In genomic region chr2:19955544-19956422, GRCh38 we compare ENCODE assay signal across 1 cellular context.
TF ChIP-seq lines count a peak whose summit lies in the region.

No MANE protein-coding gene starts in this region.

TF ChIP-seq in GM12878, 131 proteins besides CTCF, POLR2A, EP300 and RAD21 (continued from another document and continues in another):
- TF ChIP-seq PKNOX1 (IDR thresholded peaks at IDR 0.05) (peak; percentile 81), CBFB (IDR thresholded peaks at IDR 0.05; ENCODE audit: low read depth) (no peak), BACH1 (IDR thresholded peaks at IDR 0.05; ENCODE audit: borderline replicate concordance) (no peak), IRF4 (IDR thresholded peaks at IDR 0.05; ENCODE audit: low read depth, low read length) (no peak), SMC3 (IDR thresholded peaks at IDR 0.05; ENCODE audit: borderline replicate concordance, low read length) (peak; percentile 91), NFIC (IDR thresholded peaks at IDR 0.05; ENCODE audit: low read depth, low read length) (no peak), YY1 (IDR thresholded peaks at IDR 0.05; ENCODE audit: low read depth, low read length) (peak; percentile 75), ZNF274 (IDR thresholded peaks at IDR 0.05; ENCODE audit: insufficient read depth, insufficient read length) (no peak), CHD1 (IDR thresholded peaks at IDR 0.05; ENCODE audit: low read depth, low read length) (no peak), CREB1 (IDR thresholded peaks at IDR 0.05; ENCODE audit: low read depth) (no peak), E4F1 (IDR thresholded peaks at IDR 0.05; ENCODE audit: borderline replicate concordance, partially characterized antibody) (no peak), MTA3 (IDR thresholded peaks at IDR 0.05; ENCODE audit: borderline replicate concordance, low read length) (no peak), CEBPB (IDR thresholded peaks at IDR 0.05; ENCODE audit: borderline replicate concordance in 1 of 2, low read depth in 2 of 2, low read length in 2 of 2) (no peak), SKIL (IDR thresholded peaks at IDR 0.05; ENCODE audit: low read depth, poor library complexity, severe bottlenecking) (no peak), SMARCA5 (IDR thresholded peaks at IDR 0.05) (peak; percentile 40; the same call in 1 of the 2 replicates), SIN3A (IDR thresholded peaks at IDR 0.05; ENCODE audit: low read depth, low read length) (no peak), ZBTB4 (CRISPR knock-in tag; IDR thresholded peaks at IDR 0.05) (no peak), ZNF622 (IDR thresholded peaks at IDR 0.05) (no peak), SRF (IDR thresholded peaks at IDR 0.05; ENCODE audit: low read depth in 2 of 2, low read length in 2 of 2) (no peak), GATAD2B (conservative IDR thresholded peaks at IDR 0.05; ENCODE audit: low read depth) (no peak), FOXK2 (IDR thresholded peaks at IDR 0.05) (no peak), KLF5 (IDR thresholded peaks at IDR 0.05; ENCODE audit: partially characterized antibody) (no peak), ZNF207 (IDR thresholded peaks at IDR 0.05; ENCODE audit: borderline replicate concordance) (no peak), RUNX3 (IDR thresholded peaks at IDR 0.05; ENCODE audit: low read length) (no peak), RCOR1 (conservative IDR thresholded peaks at IDR 0.05; ENCODE audit: low read depth, low read length) (no peak), POLR2AphosphoS5 (IDR thresholded peaks at IDR 0.05; ENCODE audit: low read length) (no peak), ZNF384 (IDR thresholded peaks at IDR 0.05; ENCODE audit: borderline replicate concordance, low read depth, low read length) (peak; percentile 65), MEF2A (IDR thresholded peaks at IDR 0.05; ENCODE audit: insufficient read depth, low read depth, low read length) (0 out of 2 replicates have a peak, but pooled peaks have one; percentile 15), USF1 (IDR thresholded peaks at IDR 0.05; ENCODE audit: borderline replicate concordance, extremely low read length, insufficient read depth, low read depth, low read length) (no peak), TCF7 (IDR thresholded peaks at IDR 0.05; ENCODE audit: borderline replicate concordance) (no peak), NKRF (conservative IDR thresholded peaks at IDR 0.05) (no peak), CEBPZ (IDR thresholded peaks at IDR 0.05; ENCODE audit: low read depth, low read length) (no peak), SMAD5 (IDR thresholded peaks at IDR 0.05; ENCODE audit: low read depth) (no peak), MLLT1 (IDR thresholded peaks at IDR 0.05) (no peak), SUPT20H (IDR thresholded peaks at IDR 0.05; ENCODE audit: borderline replicate concordance, control insufficient read depth, low read depth, low read length) (no peak), BMI1 (IDR thresholded peaks at IDR 0.05; ENCODE audit: borderline replicate concordance) (no peak), ZNF217 (IDR thresholded peaks at IDR 0.05) (no peak), TCF12 (IDR thresholded peaks at IDR 0.05; ENCODE audit: low read depth, low read length) (no peak), MYB (IDR thresholded peaks at IDR 0.05; ENCODE audit: borderline replicate concordance, low read depth, low read length) (no peak), PBX3 (IDR thresholded peaks at IDR 0.05; ENCODE audit: insufficient replicate concordance, low read depth, low read length) (peak; percentile 29), SREBF1 (IDR thresholded peaks at IDR 0.05; ENCODE audit: low read length) (no peak), MXI1 (IDR thresholded peaks at IDR 0.05; ENCODE audit: low read depth, low read length) (no peak)
